12 cellular contexts compared by ENCODE assay signal in the genomic region with DNA sequence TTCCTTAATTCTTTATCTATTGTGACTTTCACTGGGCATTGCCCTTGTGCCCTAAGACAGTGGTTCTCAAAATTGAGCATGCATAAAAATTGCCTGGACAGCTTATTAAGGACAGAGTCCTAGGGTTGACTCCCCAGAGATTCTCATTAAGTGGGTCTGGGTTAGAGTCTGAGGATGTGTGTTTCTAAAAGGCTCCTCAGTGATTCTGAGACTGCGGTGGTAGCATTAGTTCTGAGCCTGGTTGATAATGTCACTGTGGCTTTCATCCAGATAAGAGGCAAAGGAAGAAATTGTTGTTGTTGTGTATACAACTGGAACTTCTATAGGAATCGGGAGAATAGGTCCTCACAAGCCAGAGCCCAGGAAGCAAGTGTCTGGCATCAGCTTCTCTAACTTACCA. TPM values are rescaled to one million over a fixed set of nuclear protein-coding genes. Genes with fewer than 3 reads are reported as not detected.
DNase-seq lines count a peak whose midpoint lies in the region; ATAC-seq and TF ChIP-seq lines count a peak whose summit lies in the region.
"Had no signal": no experiment of that assay in that cellular context is flagged by ENCODE, and none has a peak within 500 bp of the region (broad histone marks: within the 10 kb centered on the region; RNA-seq: fewer than 3 reads in every experiment).

No MANE protein-coding gene starts in this region.

- intact Hi-C loops in IMR-90 (cut with micrococcal nuclease): no loop called here

- H3K9me1 ChIP-seq in IMR-90 (ENCODE audit: insufficient read depth, low read length): no peaks in the 10 kb centered on the region

- dilution Hi-C loops in IMR-90 (cut with HindIII; ENCODE audit: low sequenced_read_pairs, unreplicated experiment): no loop called here

- peak overlapping the region; percentile 5; the same call in 1 of the 2 replicates for H2BK20ac ChIP-seq in IMR-90 (ENCODE audit: low read depth, low read length)

- H3K9me3 Mint-ChIP-seq in nephron: peaks cover 9% of the 10 kb centered on the region

- H3K36me3 ChIP-seq in BLaER1 treated with 17β-estradiol and CSF1 and Interleukin-3, amounts not matched to agents 10 nM and 100 nM: peaks cover 7 to 28% (median 26%) of the 10 kb centered on the region in 11 experiments; a peak in 19 of 22 replicates
- no peaks in the 10 kb centered on the region; the same call in 1 of the 2 replicates for H3K36me3 ChIP-seq in IMR-90 (ENCODE audit: control insufficient read depth, insufficient read depth, low read length)
- H3K36me3 ChIP-seq: cardiac muscle cell had no signal

- peak overlapping the region in 2 of 3 experiments; percentile 18 to 81 for H3K4me3 Mint-ChIP-seq in nephron

- POLR2A ChIA-PET in IMR-90 (lab: Charles Lee; ENCODE audit: unreplicated experiment): no interaction called here

- in situ Hi-C loops in IMR-90 (cut with MboI; ENCODE audit: low sequenced_read_pairs): no loop called here

- no peak overlapping the region; the same call in 1 of the 2 replicates for H3K56ac ChIP-seq in IMR-90 (ENCODE audit: extremely low read depth, insufficient read depth, low read length)

- no TSS peak for BruUV-seq in IMR-90 (replicated peaks; lab: Mats Ljungman, UMichigan)

- no peak for TF ChIP-seq RAD21 in IMR-90 (IDR thresholded peaks at IDR 0.05; ENCODE audit: low read length)

- CTCF ChIA-PET in IMR-90 (lab: Yijun Ruan, JAX): no interaction called here

- H2BK15ac ChIP-seq in IMR-90 (ENCODE audit: low read depth, low read length): no peak overlapping the region

- no peaks in the 10 kb centered on the region for H3K27me3 Mint-ChIP-seq in nephron (ENCODE audit: low read depth)

- H3K9me3 ChIP-seq in BLaER1 treated with 17β-estradiol and CSF1 and Interleukin-3, amounts not matched to agents 10 nM and 100 nM (replicated peaks in 1 of 11): peaks cover 0 to 33% (median 18%) of the 10 kb centered on the region in 11 experiments; a peak in 19 of 22 replicates
- H3K9me3 ChIP-seq in IMR-90 (ENCODE audit: control insufficient read depth, insufficient read depth, low read length): no peaks in the 10 kb centered on the region

- H2AFZ ChIP-seq in IMR-90 (replicated peaks; ENCODE audit: low read length, poor library complexity): no peak overlapping the region

- peaks cover 36 to 60% (median 43%) of the 10 kb centered on the region in 10 experiments for H3K4me1 ChIP-seq in BLaER1 treated with 17β-estradiol and CSF1 and Interleukin-3, amounts not matched to agents 10 nM and 100 nM
- H3K4me1 ChIP-seq in IMR-90 (ENCODE audit: control insufficient read depth, insufficient read depth, low read length): peaks cover 13% of the 10 kb centered on the region

- H4K20me1 ChIP-seq in BLaER1 treated with 17β-estradiol and CSF1 and Interleukin-3, amounts not matched to agents 10 nM and 100 nM: peaks cover 0 to 8% (median 0%) of the 10 kb centered on the region in 11 experiments; a peak in 2 of 22 replicates
- H4K20me1 ChIP-seq in IMR-90 (ENCODE audit: insufficient read depth, low read length): no peaks in the 10 kb centered on the region

- peaks cover 2 to 4% of the 10 kb centered on the region in 2 experiments; a peak in 1 of 4 replicates for H3K79me1 ChIP-seq in IMR-90 (ENCODE audit: low read depth in 1 of 2, low read length in 2 of 2)

- H4K8ac ChIP-seq in IMR-90 (ENCODE audit: low read depth in 2 of 2, low read length in 2 of 2): peak overlapping the region in 1 of 2 experiments; percentile 23; a peak in 1 of 4 replicates

- H3K18ac ChIP-seq in IMR-90 (ENCODE audit: low read depth, low read length): peak overlapping the region; percentile 23; the same call in 1 of the 2 replicates

- H3K23ac ChIP-seq in IMR-90 (ENCODE audit: low read depth, low read length): 0 out of 2 replicates have a peak overlapping the region, but pooled peaks have one; percentile 52

- no peak overlapping the region for H2AK9ac ChIP-seq in IMR-90 (replicated peaks; ENCODE audit: low read depth, low read length, poor library complexity)

- no peaks in the 10 kb centered on the region for H3K27me3 ChIP-seq in BLaER1 treated with 17β-estradiol and CSF1 and Interleukin-3, amounts not matched to agents 10 nM and 100 nM
- H3K27me3 ChIP-seq in IMR-90 (ENCODE audit: control insufficient read depth, insufficient read depth, low read length): no peaks in the 10 kb centered on the region
- H3K27me3 ChIP-seq: cardiac muscle cell had no signal

- peak overlapping the region; percentile 50 to 85 (median 77); a peak in 17 of 22 replicates for H3K9ac ChIP-seq in BLaER1 treated with 17β-estradiol and CSF1 and Interleukin-3, amounts not matched to agents 10 nM and 100 nM
- H3K9ac ChIP-seq in IMR-90 (ENCODE audit: low read depth, low read length): no peak overlapping the region

- TF ChIP-seq POLR2A in IMR-90 (IDR thresholded peaks at IDR 0.05; ENCODE audit: low read depth, low read length): no peak

- H3K4me2 ChIP-seq in BLaER1 treated with 17β-estradiol and CSF1 and Interleukin-3, amounts not matched to agents 10 nM and 100 nM: peak overlapping the region; percentile 78 to 97 (median 94)
- H3K4me2 ChIP-seq in IMR-90 (ENCODE audit: low read depth, low read length): peak overlapping the region; percentile 18; the same call in 1 of the 2 replicates

- H4K91ac ChIP-seq in IMR-90 (ENCODE audit: insufficient read depth, low read depth, low read length): no peak overlapping the region

- 80% methylated on average over 2 of the region's 2 CpGs; no CpG with 5 or more reads in 1 of the 2 experiments for WGBS in IMR-90 (ENCODE audit: extremely low coverage in 2 of 2, insufficient read length in 1 of 2), 2 experiments

- no peak for DNase-seq in IMR-90
- DNase-seq: NCI-H69; stimulated activated CD4-positive, alpha-beta T cell treated with anti-CD3 and anti-CD28 coated beads, Interleukin-12 subunit alpha, Interleukin-12 subunit beta, amount 100 ng/mL, for 4 hours; trophoblast cell had no signal

- H3K4me3 ChIP-seq in BLaER1 treated with 17β-estradiol and CSF1 and Interleukin-3, amounts not matched to agents 10 nM and 100 nM: peak overlapping the region in 9 of 10 experiments; percentile 55 to 73 (median 65); a peak in 17 of 20 replicates
- no peak overlapping the region for H3K4me3 ChIP-seq in IMR-90 (ENCODE audit: insufficient read depth, low read depth, low read length)
- H3K4me3 ChIP-seq: cardiac muscle cell had no signal

- 0 out of 2 replicates have a peak overlapping the region, but pooled peaks have one; percentile 38 for H2AK5ac ChIP-seq in IMR-90 (ENCODE audit: low read depth, low read length)

- H2BK5ac ChIP-seq in IMR-90 (ENCODE audit: low read depth, low read length, poor library complexity, severe bottlenecking): no peak overlapping the region

- peaks cover 43% of the 10 kb centered on the region for H3K4me1 Mint-ChIP-seq in nephron

- no peak overlapping the region; the same call in 1 of the 2 replicates for H4K5ac ChIP-seq in IMR-90 (ENCODE audit: low read depth, low read length)

- H3K36me3 Mint-ChIP-seq in nephron (ENCODE audit: low read depth): peaks cover 8% of the 10 kb centered on the region

- peak overlapping the region; percentile 39 for H2BK120ac ChIP-seq in IMR-90 (ENCODE audit: low read depth, low read length)

- no peak overlapping the region for H3K4ac ChIP-seq in IMR-90 (ENCODE audit: low read depth, low read length)

- TF ChIP-seq CTCF in IMR-90 (conservative IDR thresholded peaks at IDR 0.05; ENCODE audit: low read depth, low read length) (no peak), nephron (IDR thresholded peaks at IDR 0.05; ENCODE audit: unreplicated experiment in 3 of 3) (no peak)

- H3K27ac ChIP-seq in BLaER1 treated with 17β-estradiol and CSF1 and Interleukin-3, amounts not matched to agents 10 nM and 100 nM: peak overlapping the region in 10 of 11 experiments; percentile 48 to 93 (median 88); a peak in 15 of 22 replicates
- H3K27ac ChIP-seq in IMR-90 (ENCODE audit: insufficient read depth, low read length) (no peak overlapping the region), cingulate gyrus (ENCODE audit: low read depth, low read length) (peak overlapping the region; percentile 51)
- H3K27ac ChIP-seq: cardiac muscle cell had no signal

- 0 out of 2 replicates have a peak overlapping the region, but pooled peaks have one; percentile 37 for H3K14ac ChIP-seq in IMR-90 (replicated peaks; ENCODE audit: low read depth, low read length)

- ATAC-seq in IMR-90 (ENCODE audit: low read depth) (no peak), GM19324 (IDR thresholded peaks at IDR 0.05; ENCODE audit: low FRiP score, unreplicated experiment) (no peak), GM19351 (IDR thresholded peaks at IDR 0.05; ENCODE audit: unreplicated experiment) (no peak), GM19035 (IDR thresholded peaks at IDR 0.05; ENCODE audit: unreplicated experiment) (no peak), GM21526 (IDR thresholded peaks at IDR 0.05; ENCODE audit: low FRiP score, unreplicated experiment) (no peak)

- H3K27ac Mint-ChIP-seq in nephron: peak overlapping the region; percentile 26 to 99 (median 99)

TF ChIP-seq in IMR-90, 13 proteins besides CTCF, POLR2A, EP300 and RAD21 (continues in another document):
- TF ChIP-seq MAZ (IDR thresholded peaks at IDR 0.05; ENCODE audit: borderline replicate concordance, low read depth, low read length): no peak
- TF ChIP-seq, protein P1, sequence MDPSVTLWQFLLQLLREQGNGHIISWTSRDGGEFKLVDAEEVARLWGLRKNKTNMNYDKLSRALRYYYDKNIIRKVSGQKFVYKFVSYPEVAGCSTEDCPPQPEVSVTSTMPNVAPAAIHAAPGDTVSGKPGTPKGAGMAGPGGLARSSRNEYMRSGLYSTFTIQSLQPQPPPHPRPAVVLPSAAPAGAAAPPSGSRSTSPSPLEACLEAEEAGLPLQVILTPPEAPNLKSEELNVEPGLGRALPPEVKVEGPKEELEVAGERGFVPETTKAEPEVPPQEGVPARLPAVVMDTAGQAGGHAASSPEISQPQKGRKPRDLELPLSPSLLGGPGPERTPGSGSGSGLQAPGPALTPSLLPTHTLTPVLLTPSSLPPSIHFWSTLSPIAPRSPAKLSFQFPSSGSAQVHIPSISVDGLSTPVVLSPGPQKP (IDR thresholded peaks at IDR 0.05; ENCODE audit: borderline replicate concordance, low read depth, low read length): no peak
- TF ChIP-seq SMC3 (IDR thresholded peaks at IDR 0.05; ENCODE audit: low read depth, low read length): no peak
- no peak for TF ChIP-seq CHD1 (IDR thresholded peaks at IDR 0.05; ENCODE audit: low read depth, low read length)

RNA-seq across cellular contexts. Expression of a gene that starts 1.3 kb away (rescaled TPM):
- 1.9 and 2.2 TPM in 2 replicates for total RNA-seq in IMR-90 (2012; rRNA removed)
- 0.67 and 1.1 TPM in 2 replicates for polyA plus RNA-seq in IMR-90 (2012; rRNA removed)
- polyA plus RNA-seq in IMR-90 (2012; cell fraction: cytosol; rRNA removed): 0.21 TPM in 2 replicates
- polyA plus RNA-seq in IMR-90 (2012; cell fraction: nucleus; rRNA removed; ENCODE audit: low replicate concordance): 0.05 and 0.63 TPM in 2 replicates
- total RNA-seq: cardiac muscle cell had no signal

RNA-seq across cellular contexts. Expression of a gene that starts 24.6 kb away (rescaled TPM):
- total RNA-seq in IMR-90 (2012; rRNA removed): 7.3 and 7.8 TPM in 2 replicates
- 2.8 and 3.5 TPM in 2 replicates for polyA plus RNA-seq in IMR-90 (2012; rRNA removed)
- polyA plus RNA-seq in IMR-90 (2012; cell fraction: cytosol; rRNA removed): 0.93 and 1.2 TPM in 2 replicates
- 0.14 and 0.79 TPM in 2 replicates for polyA plus RNA-seq in IMR-90 (2012; cell fraction: nucleus; rRNA removed; ENCODE audit: low replicate concordance)

RNA-seq across cellular contexts. Expression of a gene that starts 51.6 kb away (rescaled TPM):
- 31.9 and 32.5 TPM in 2 replicates for total RNA-seq in IMR-90 (2012; rRNA removed)
- polyA plus RNA-seq in IMR-90 (2012; rRNA removed): 16.7 and 23.1 TPM in 2 replicates
- polyA plus RNA-seq in IMR-90 (2012; cell fraction: cytosol; rRNA removed): 4.7 and 8.1 TPM in 2 replicates
- polyA plus RNA-seq in IMR-90 (2012; cell fraction: nucleus; rRNA removed; ENCODE audit: low replicate concordance): 1.4 and 12.3 TPM in 2 replicates
